Comparison of ENCODE assay signal across 1 cellular context in genomic region chr14:96888593-96888992, GRCh38.
TF ChIP-seq lines count a peak whose summit lies in the region.

No MANE protein-coding gene starts in this region.

TF ChIP-seq in GM23338, 12 proteins besides CTCF, POLR2A, EP300 and RAD21 (continued from another document):
- no peak for TF ChIP-seq REST (IDR thresholded peaks at IDR 0.05; ENCODE audit: unreplicated experiment)
- no peak for TF ChIP-seq ETS1 (IDR thresholded peaks at IDR 0.05)
- TF ChIP-seq ZNF331 (CRISPR knock-in tag; IDR thresholded peaks at IDR 0.05; ENCODE audit: low read depth), result no peak
- no peak for TF ChIP-seq CREB1 (CRISPR knock-in tag; IDR thresholded peaks at IDR 0.05; ENCODE audit: low read depth)
- TF ChIP-seq NANOG (IDR thresholded peaks at IDR 0.05; ENCODE audit: borderline replicate concordance), result no peak
- TF ChIP-seq EZH2phosphoT487 (IDR thresholded peaks at IDR 0.05; ENCODE audit: unreplicated experiment), result no peak
